8 cellular contexts compared by ENCODE assay signal in the genomic region with DNA sequence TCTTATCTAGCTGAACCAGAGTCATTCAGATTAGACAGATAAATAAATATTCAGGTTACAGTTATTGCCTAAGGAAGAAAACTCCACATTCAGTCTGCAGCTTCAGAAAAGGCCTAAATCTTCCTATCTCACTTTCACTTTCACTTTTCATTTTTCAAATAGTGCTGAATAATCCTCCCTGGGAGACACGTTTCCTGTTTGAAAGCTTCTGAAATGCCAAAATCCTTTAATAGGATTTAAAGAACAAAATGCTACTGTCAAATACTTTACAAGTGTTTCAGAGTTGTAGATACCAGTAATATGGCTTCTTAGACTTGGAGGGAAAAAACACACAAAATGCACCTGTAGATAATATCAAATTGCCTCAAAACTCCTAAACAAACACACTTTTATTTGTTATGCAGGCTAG.
DNase-seq lines count a peak whose midpoint lies in the region; ATAC-seq and TF ChIP-seq lines count a peak whose summit lies in the region.

No MANE protein-coding gene starts in this region.

- no peak for TF ChIP-seq CTCF in brain microvascular endothelial cell (IDR thresholded peaks at IDR 0.05; ENCODE audit: low read depth, low read length, missing control alignments)

- H3K27ac ChIP-seq in brain microvascular endothelial cell = peak overlapping the region; percentile 76

- peak overlapping the region; percentile 72 for H3K4me3 Mint-ChIP-seq in memory B cell

- no peak for ATAC-seq in memory B cell (ENCODE audit: low read depth)
- ATAC-seq in HG02623 (IDR thresholded peaks at IDR 0.05; ENCODE audit: unreplicated experiment) = no peak

- H3K36me3 ChIP-seq in brain microvascular endothelial cell (replicated peaks) = peaks cover 32% of the 10 kb centered on the region

- peak overlapping the region; percentile 47 for H3K4me3 ChIP-seq in brain microvascular endothelial cell (ENCODE audit: low read depth, low read length)

- in situ Hi-C loops in brain microvascular endothelial cell (cut with HindIII; ENCODE audit: low pct_ligation_motif_present, low sequenced_read_pairs) = no loop called here

- H3K27me3 ChIP-seq in brain microvascular endothelial cell (replicated peaks) = no peaks in the 10 kb centered on the region

- H3K27me3 Mint-ChIP-seq in memory B cell = no peaks in the 10 kb centered on the region

- H3K36me3 Mint-ChIP-seq in memory B cell = no peaks in the 10 kb centered on the region

- peak overlapping the region; percentile 72 for H3K27ac Mint-ChIP-seq in memory B cell

- DNase-seq in SIG-M5 treated with dmso at 0.1 percent for 504 hours (lab: John Stamatoyannopoulos, UW; ENCODE audit: unreplicated experiment) = peak; percentile 72
- no peak for DNase-seq in SIG-M5 (lab: John Stamatoyannopoulos, UW)
- peak; percentile 35 for DNase-seq in NCI-H2029 (lab: John Stamatoyannopoulos, UW)
- no peak for DNase-seq in brain microvascular endothelial cell
- no peak for DNase-seq in memory B cell (ENCODE audit: low spot score in 2 of 2)
- no peak for DNase-seq in cerebellar nuclear complex (lab: John Stamatoyannopoulos, UW)
- DNase-seq in HPDE6-E6E7 (ENCODE audit: extremely low spot score) = no peak

- peaks cover 23% of the 10 kb centered on the region for H3K4me1 Mint-ChIP-seq in memory B cell

- no peaks in the 10 kb centered on the region for H3K9me3 Mint-ChIP-seq in memory B cell

Comparison
In these comparisons a context has a peak if more than half of its experiments do, and no peak if none do; other contexts are left out.
1. DNase-seq: peak in SIG-M5 treated with dmso at 0.1 percent for 504 hours (single experiment) and NCI-H2029 (single experiment); none in SIG-M5 (single experiment), brain microvascular endothelial cell (single experiment), memory B cell (0 of 2), cerebellar nuclear complex (0 of 2) and HPDE6-E6E7 (single experiment).